ENCODE assay signal across 1 cellular context in genomic region chr15:92797168-92798052, GRCh38.
TF ChIP-seq lines count a peak whose summit lies in the region.

No MANE protein-coding gene starts in this region.

TF ChIP-seq in K562, 482 proteins besides CTCF, POLR2A, EP300 and RAD21 (continued from another document):
- no peak for TF ChIP-seq ZBTB40 (IDR thresholded peaks at IDR 0.05)
- no peak for TF ChIP-seq ZBTB40 (CRISPR knock-in tag; IDR thresholded peaks at IDR 0.05)
- TF ChIP-seq ZNF24 (IDR thresholded peaks at IDR 0.05), result no peak
- no peak for TF ChIP-seq PTTG1 (tag; IDR thresholded peaks at IDR 0.05; ENCODE audit: low read depth)
- TF ChIP-seq SMARCA5 (IDR thresholded peaks at IDR 0.05), result 0 out of 2 replicates have a peak, but pooled peaks have one; percentile 32
- 0 out of 2 replicates have a peak, but pooled peaks have one; percentile 26 for TF ChIP-seq ZNF384 (IDR thresholded peaks at IDR 0.05; ENCODE audit: low read depth, low read length)
- peak; percentile 21; the same call in 1 of the 2 replicates for TF ChIP-seq ARID1B (IDR thresholded peaks at IDR 0.05)
- no peak for TF ChIP-seq KAT7 (CRISPR knock-in tag; IDR thresholded peaks at IDR 0.05; ENCODE audit: borderline replicate concordance)
- TF ChIP-seq HMGXB4 (CRISPR knock-in tag; IDR thresholded peaks at IDR 0.05), result no peak
- no peak for TF ChIP-seq NR4A1 (CRISPR knock-in tag; IDR thresholded peaks at IDR 0.05)
- TF ChIP-seq NR4A1 (tag; IDR thresholded peaks at IDR 0.05), result 0 out of 2 replicates have a peak, but pooled peaks have one; percentile 26
- TF ChIP-seq TBL1XR1 (IDR thresholded peaks at IDR 0.05; ENCODE audit: low read length in 2 of 2), result peak in 1 of 2 experiments; percentile 30; a peak in 1 of 4 replicates
